Comparison of ENCODE assay signal across 15 cellular contexts in genomic region chr3:100120022-100120421, GRCh38. TPM values are rescaled to one million over a fixed set of nuclear protein-coding genes. Genes with fewer than 3 reads are reported as not detected.
DNase-seq lines count a peak whose midpoint lies in the region; ATAC-seq, FAIRE-seq and TF ChIP-seq lines count a peak whose summit lies in the region.
"Had no signal": no experiment of that assay in that cellular context is flagged by ENCODE, and none has a peak within 500 bp of the region (broad histone marks: within the 10 kb centered on the region; RNA-seq: fewer than 3 reads in every experiment).

No MANE protein-coding gene starts in this region.

- ATAC-seq in Right ventricle myocardium inferior (peak; percentile 12), right cardiac atrium (no peak), psoas muscle (peak; percentile 62 to 82 (median 74))
- ATAC-seq: GM12878 had no signal

- intact Hi-C loops in Right ventricle myocardium inferior (cut with DNase I) (no loop called here), right cardiac atrium (cut with DNase I) (no loop called here), psoas muscle (cut with DNase I) (no loop called here)

- H3K27me3 ChIP-seq in right cardiac atrium (ENCODE audit: control insufficient read depth, insufficient read depth) (no peaks in the 10 kb centered on the region), psoas muscle (ENCODE audit: insufficient read depth in 3 of 3, low read length in 2 of 3) (no peaks in the 10 kb centered on the region)

- FAIRE-seq in frontal cortex (lab: Jason Lieb, UNC): no peak
- FAIRE-seq: A204.1 had no signal

- no peak for TF ChIP-seq CTCF in psoas muscle (IDR thresholded peaks at IDR 0.05)

- DNase-seq in Right ventricle myocardium inferior (ENCODE audit: missing footprints) (no peak), right cardiac atrium (no peak), NCI-H524 (lab: John Stamatoyannopoulos, UW) (peak; percentile 78 to 92), cerebellum (ENCODE audit: low spot score) (peak; percentile 28), psoas muscle (no peak), putamen (ENCODE audit: low spot score) (no peak), frontal cortex (ENCODE audit: low spot score in 2 of 2) (no peak)
- DNase-seq in activated CD4-positive, alpha-beta T cell treated with anti-CD3 and anti-CD28 coated beads, Interleukin-2, amount 50 U/mL, for 1 hour: no peak
- DNase-seq: Calu3; CD4-positive, alpha-beta T cell; DMS 273 treated with DMSO at 0.1 percent for 48 hours; GOT3; H9 had no signal

- H3K4me3 ChIP-seq in right cardiac atrium (ENCODE audit: low read length) (no peak overlapping the region), psoas muscle (peak overlapping the region; percentile 38)
- H3K4me3 ChIP-seq: GM12878 had no signal

- H3K27ac ChIP-seq in right cardiac atrium (ENCODE audit: low read length) (no peak overlapping the region), psoas muscle (peak overlapping the region; percentile 90)

- WGBS in right cardiac atrium: 12% methylated on average over 1 of the region's 1 CpG
- 0 to 9% (median 0%) methylated on average over 1 of the region's 1 CpG for WGBS in psoas muscle, 3 donors

- H3K9me3 ChIP-seq in right cardiac atrium (ENCODE audit: control insufficient read depth, low read length) (no peaks in the 10 kb centered on the region), psoas muscle (no peaks in the 10 kb centered on the region)

- H3K36me3 ChIP-seq in psoas muscle (ENCODE audit: insufficient read depth in 1 of 2, low read depth in 1 of 2): no peaks in the 10 kb centered on the region

- H3K4me1 ChIP-seq in right cardiac atrium (ENCODE audit: control insufficient read depth, insufficient read depth, low read length): peaks cover 4% of the 10 kb centered on the region
- H3K4me1 ChIP-seq in psoas muscle: peaks cover 33% of the 10 kb centered on the region

RNA-seq across cellular contexts. Expression of gene FILIP1L, which starts 5.7 kb away (rescaled TPM):
- total RNA-seq in Right ventricle myocardium inferior (41.3 TPM), right cardiac atrium (10 to 100 TPM; 53.6 to 88.3 (median 68.7) TPM), cerebellum (5.3 TPM), psoas muscle (100 to 1,000 TPM in 3 of 4 donors, 10 to 100 TPM in 1; 78.5 to 274 (median 138) TPM), frontal cortex (1.2 TPM)
- polyA plus RNA-seq in right cardiac atrium (42.2 TPM), psoas muscle (10 to 100 TPM in 2 of 3 donors, 1 to 10 TPM in 1; 9.2 to 28.0 (median 15.5) TPM)

Comparison
In these comparisons a context has a peak if more than half of its experiments do, and no peak if none do; other contexts are left out.
1. ATAC-seq: peak in Right ventricle myocardium inferior (single experiment) and psoas muscle (4 of 4); none in right cardiac atrium (0 of 2).
2. DNase-seq: peak in NCI-H524 (2 of 2) and cerebellum (single experiment); none in Right ventricle myocardium inferior (single experiment), right cardiac atrium (0 of 3), psoas muscle (0 of 2), putamen (single experiment), frontal cortex (0 of 2) and activated CD4-positive, alpha-beta T cell treated with anti-CD3 and anti-CD28 coated beads, Interleukin-2, amount 50 U/mL, for 1 hour (single experiment).